ENCODE assay signal across 6 cellular contexts in genomic region chr2:131366643-131367042, GRCh38. TPM values are rescaled to one million over a fixed set of nuclear protein-coding genes. Genes with fewer than 3 reads are reported as not detected.
"Had no signal": no experiment of that assay in that cellular context is flagged by ENCODE, and none has a peak within 500 bp of the region (broad histone marks: within the 10 kb centered on the region; RNA-seq: fewer than 3 reads in every experiment).

No MANE protein-coding gene starts in this region.

- H2AFZ ChIP-seq: GM23248 had no signal

- H3K27ac Mint-ChIP-seq: H9 had no signal

- DNase-seq: GM23248, GOT3, H9, HCEC 1CT, IMR-90 had no signal

- H3K4me3 Mint-ChIP-seq: H9 had no signal

- ATAC-seq: K562 had no signal

- H3K4me3 ChIP-seq: GM23248, K562 had no signal

- H3K9ac ChIP-seq: GM23248 had no signal

- H3K9me3 Mint-ChIP-seq: H9 had no signal

- H3K27ac ChIP-seq: GM23248 had no signal

RNA-seq across cellular contexts. Expression of gene RAB6D, which starts 2.7 kb away (rescaled TPM):
- total RNA-seq: GM23248, H9, IMR-90 had no signal
- polyA plus RNA-seq: IMR-90 had no signal
